In genomic region chr5:9183306-9183705, GRCh38 we compare ENCODE assay signal across 24 cellular contexts.
"Had no signal": no experiment of that assay in that cellular context is flagged by ENCODE, and none has a peak within 500 bp of the region (broad histone marks: within the 10 kb centered on the region; RNA-seq: fewer than 3 reads in every experiment).

No MANE protein-coding gene starts in this region.

- H3K4me2 ChIP-seq: SK-N-SH had no signal

- ATAC-seq: activated CD4-positive, alpha-beta T cell treated with anti-CD3 and anti-CD28 coated beads for 36 hours; activated T-helper 17 cell treated with anti-CD3 and anti-CD28 coated beads, Interleukin-2, amount 50 U/mL, for 72 hours; PC-3 had no signal

- H3K36me3 ChIP-seq: brain microvascular endothelial cell, cardiac muscle cell, SJCRH30, WERI-Rb-1 had no signal

- H3K9me3 ChIP-seq: SJCRH30, SK-N-SH had no signal

- H3K9ac ChIP-seq: SK-N-SH had no signal

- DNase-seq: activated CD4-positive, alpha-beta memory T cell treated with anti-CD3 and anti-CD28 coated beads, Interleukin-2, amount 10 ng/mL, durations not matched to agents 7 days and 5 days; activated CD4-positive, alpha-beta T cell treated with anti-CD3 and anti-CD28 coated beads for 36 hours; activated CD4-positive, alpha-beta T cell treated with anti-CD3 and anti-CD28 coated beads, Interleukin-2, amount 50 U/mL, for 1 hour; activated gamma-delta T cell; activated naive CD4-positive, alpha-beta T cell treated with anti-CD3 and anti-CD28 coated beads for 36 hours; activated T-cell treated with anti-CD3 and anti-CD28 coated beads for 4 hours; activated T-cell treated with anti-CD3 and anti-CD28 coated beads, Interleukin-2, amount 50 U/mL, for 48 hours; amygdala; brain microvascular endothelial cell; KG1; NCI-H1048; NCI-H146; NCI-H2029; NCI-H2107; NCI-H2171 treated with DMSO at 0.1 percent for 48 hours; NCI-H226; NCI-H526; PC-3; SJCRH30; SK-N-SH; T-helper 1 cell; WERI-Rb-1 had no signal

- H3K27me3 ChIP-seq: brain microvascular endothelial cell, cardiac muscle cell, SJCRH30 had no signal

- H3K4me3 ChIP-seq: cardiac muscle cell, SJCRH30 had no signal

- H3K27ac ChIP-seq: brain microvascular endothelial cell, cardiac muscle cell, SJCRH30, WERI-Rb-1 had no signal

- H3K4me1 ChIP-seq: SJCRH30 had no signal
